In the genomic region with DNA sequence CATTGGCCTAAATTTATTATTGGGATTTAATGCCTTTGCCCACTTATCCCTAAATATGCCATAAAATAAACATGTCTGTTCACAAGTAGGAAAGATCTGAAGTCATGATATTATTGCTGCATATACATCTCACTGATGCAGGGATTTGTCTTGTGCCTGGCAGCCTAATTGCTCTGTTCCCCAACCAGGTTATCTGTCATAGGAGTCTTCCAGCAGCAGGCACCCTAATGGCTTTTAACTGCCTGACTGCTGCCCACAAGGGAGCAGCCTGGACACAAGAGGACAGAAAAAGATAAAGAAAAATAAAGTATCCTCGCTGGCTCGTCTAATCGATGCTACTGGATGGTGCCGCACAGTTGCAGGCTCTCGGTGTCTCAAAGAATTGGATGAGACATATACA, we compare ENCODE assay signal across 8 cellular contexts.
"Had no signal": no experiment of that assay in that cellular context is flagged by ENCODE, and none has a peak within 500 bp of the region (broad histone marks: within the 10 kb centered on the region; RNA-seq: fewer than 3 reads in every experiment).

No MANE protein-coding gene starts in this region.

- H3K4me3 ChIP-seq: GM23248, HAP-1, K562 had no signal

- H3K27ac ChIP-seq: GM23248 had no signal

- H3K4me1 ChIP-seq: HAP-1 had no signal

- H3K9me3 ChIP-seq: HAP-1 had no signal

- H3K36me3 ChIP-seq: HAP-1 had no signal

- DNase-seq: GM23248, GOT3, H7, HFFc6, IMR-90 had no signal

- ATAC-seq: HCT116, K562 had no signal
